8 cellular contexts compared by ENCODE assay signal in genomic region chr18:32919799-32920198, GRCh38.
DNase-seq lines count a peak whose midpoint lies in the region; ATAC-seq and TF ChIP-seq lines count a peak whose summit lies in the region.

No MANE protein-coding gene starts in this region.

- no peaks in the 10 kb centered on the region for H3K9me3 ChIP-seq in DOHH2 (ENCODE audit: control insufficient read depth, insufficient read depth, low read length)
- H3K9me3 ChIP-seq in right atrium auricular region, result no peaks in the 10 kb centered on the region

- no peaks in the 10 kb centered on the region for H4K20me1 ChIP-seq in DOHH2 (ENCODE audit: control insufficient read depth, insufficient read depth, low read depth, low read length)

- H3K79me2 ChIP-seq in DOHH2 (ENCODE audit: control insufficient read depth, low read length), result no peaks in the 10 kb centered on the region

- H3K4me1 ChIP-seq in DOHH2 (ENCODE audit: control insufficient read depth, low read length) (peaks cover 69% of the 10 kb centered on the region), right atrium auricular region (no peaks in the 10 kb centered on the region)

- peak; percentile 47 to 84 for DNase-seq in NCI-H526 (lab: John Stamatoyannopoulos, UW)
- peak in 1 of 2 donors; percentile 28 for DNase-seq in cardiac fibroblast (ENCODE audit: low read depth in 2 of 2)
- DNase-seq in retinal pigment epithelial cell (ENCODE audit: low read depth), result peak; percentile 6
- no peak for DNase-seq in right atrium auricular region (ENCODE audit: low spot score)
- no peak for DNase-seq in amygdala (lab: John Stamatoyannopoulos, UW)

- H3K27ac ChIP-seq in DOHH2 (ENCODE audit: low read depth, low read length), result no peak overlapping the region
- H3K27ac ChIP-seq in right atrium auricular region, result no peak overlapping the region

- 0 out of 2 replicates have a peak overlapping the region, but pooled peaks have one; percentile 6 for H3K4me2 ChIP-seq in DOHH2 (ENCODE audit: low read length)

- H3K4me3 ChIP-seq in DOHH2 (ENCODE audit: low read length) (no peak overlapping the region), cardiac fibroblast (replicated peaks in 1 of 2; ENCODE audit: low read depth in 2 of 2, low read length in 2 of 2) (no peak overlapping the region), retinal pigment epithelial cell (ENCODE audit: low read length) (no peak overlapping the region), right atrium auricular region (no peak overlapping the region)

- H3K36me3 ChIP-seq in DOHH2 (ENCODE audit: control insufficient read depth, low read length) (no peaks in the 10 kb centered on the region), right atrium auricular region (no peaks in the 10 kb centered on the region)

- peaks cover 11% of the 10 kb centered on the region for H3F3A ChIP-seq in DOHH2 (ENCODE audit: control insufficient read depth, insufficient read depth)

- TF ChIP-seq CTCF in DOHH2 (IDR thresholded peaks at IDR 0.05; ENCODE audit: low read depth, low read length, poor library complexity, severe bottlenecking) (peak; percentile 85), cardiac fibroblast (IDR thresholded peaks at IDR 0.05; ENCODE audit: low read depth, low read length) (peak; percentile 26), retinal pigment epithelial cell (conservative IDR thresholded peaks at IDR 0.05; ENCODE audit: low read depth, low read length) (peak; percentile 62), right atrium auricular region (IDR thresholded peaks at IDR 0.05) (no peak)

- H3K27me3 ChIP-seq in DOHH2 (ENCODE audit: control insufficient read depth, low read length), result no peaks in the 10 kb centered on the region
- H3K27me3 ChIP-seq in right atrium auricular region, result no peaks in the 10 kb centered on the region

- ATAC-seq in GM19468 (IDR thresholded peaks at IDR 0.05; ENCODE audit: extremely low read depth, unreplicated experiment) (peak; percentile 95), HG03432 (IDR thresholded peaks at IDR 0.05; ENCODE audit: unreplicated experiment) (peak; percentile 92)

- H3K9me2 ChIP-seq in DOHH2 (replicated peaks; ENCODE audit: control insufficient read depth, low read length), result no peaks in the 10 kb centered on the region

Comparison
In these comparisons a context has a peak if more than half of its experiments do, and no peak if none do; other contexts are left out.
1. CTCF ChIP-seq: peak in DOHH2 (single experiment), cardiac fibroblast (single experiment) and retinal pigment epithelial cell (single experiment); none in right atrium auricular region (0 of 2).
2. DNase-seq: peak in NCI-H526 (2 of 2) and retinal pigment epithelial cell (single experiment); none in right atrium auricular region (single experiment) and amygdala (0 of 56).